Comparison of ENCODE assay signal across 1 cellular context in the genomic region with DNA sequence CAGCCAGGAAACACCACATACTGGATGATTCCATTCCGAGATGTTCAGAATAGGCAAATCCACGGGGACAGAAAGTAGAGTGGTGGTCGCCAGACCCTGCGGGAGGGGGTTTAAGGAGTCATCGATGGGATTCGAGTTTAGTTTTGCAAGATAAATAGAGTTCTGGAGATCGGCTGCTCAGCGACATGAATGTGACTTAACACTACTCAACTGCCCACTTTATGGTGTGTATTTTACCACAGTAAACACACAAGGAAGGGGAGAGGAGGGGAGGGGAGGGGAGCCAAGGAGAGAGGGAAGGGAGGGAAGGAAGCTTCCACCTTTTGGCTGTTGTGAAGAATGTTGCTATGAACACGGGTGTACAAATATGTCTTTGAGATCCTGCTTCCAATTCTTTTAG.
TF ChIP-seq lines count a peak whose summit lies in the region.

No MANE protein-coding gene starts in this region.

TF ChIP-seq in IMR-90, 13 proteins besides CTCF, POLR2A, EP300 and RAD21:
- TF ChIP-seq RFX5 (IDR thresholded peaks at IDR 0.05; ENCODE audit: low read depth, low read length) (no peak), RCOR1 (IDR thresholded peaks at IDR 0.05; ENCODE audit: insufficient replicate concordance, low read length) (no peak), CEBPB (IDR thresholded peaks at IDR 0.05; ENCODE audit: low read depth, low read length) (no peak), MXI1 (IDR thresholded peaks at IDR 0.05; ENCODE audit: borderline replicate concordance, low read depth, low read length) (no peak), FOS (IDR thresholded peaks at IDR 0.05; ENCODE audit: low read depth, low read length) (no peak), CHD1 (IDR thresholded peaks at IDR 0.05; ENCODE audit: low read depth, low read length) (no peak), BHLHE40 (IDR thresholded peaks at IDR 0.05; ENCODE audit: low read depth, low read length) (no peak), SMC3 (IDR thresholded peaks at IDR 0.05; ENCODE audit: low read depth, low read length) (no peak), MAFK (IDR thresholded peaks at IDR 0.05; ENCODE audit: low read depth, low read length) (no peak), NFE2L2 (IDR thresholded peaks at IDR 0.05; ENCODE audit: low read depth, low read length) (no peak)
- TF ChIP-seq, protein P1, sequence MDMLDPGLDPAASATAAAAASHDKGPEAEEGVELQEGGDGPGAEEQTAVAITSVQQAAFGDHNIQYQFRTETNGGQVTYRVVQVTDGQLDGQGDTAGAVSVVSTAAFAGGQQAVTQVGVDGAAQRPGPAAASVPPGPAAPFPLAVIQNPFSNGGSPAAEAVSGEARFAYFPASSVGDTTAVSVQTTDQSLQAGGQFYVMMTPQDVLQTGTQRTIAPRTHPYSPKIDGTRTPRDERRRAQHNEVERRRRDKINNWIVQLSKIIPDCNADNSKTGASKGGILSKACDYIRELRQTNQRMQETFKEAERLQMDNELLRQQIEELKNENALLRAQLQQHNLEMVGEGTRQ (IDR thresholded peaks at IDR 0.05; ENCODE audit: low read depth, low read length), result no peak
